ENCODE assay signal across 8 cellular contexts in genomic region chrX:153946910-153947769, GRCh38. TPM values are rescaled to one million over a fixed set of nuclear protein-coding genes. Genes with fewer than 3 reads are reported as not detected.
DNase-seq lines count a peak whose midpoint lies in the region; ATAC-seq and TF ChIP-seq lines count a peak whose summit lies in the region.

No MANE protein-coding gene starts in this region.

- no peak for TF ChIP-seq POLR2A in breast epithelium (IDR thresholded peaks at IDR 0.05)

- no peaks in the 10 kb centered on the region for H3K9me3 ChIP-seq in breast epithelium

- ATAC-seq in HG03159 (IDR thresholded peaks at IDR 0.05; ENCODE audit: unreplicated experiment), result peak; percentile 64

- DNase-seq in NCI-H1436 (lab: John Stamatoyannopoulos, UW) (peak; percentile 90), NCI-H1436 treated with DMSO at 0.1 percent for 48 hours (lab: John Stamatoyannopoulos, UW) (no peak), NCI-H2196 (lab: John Stamatoyannopoulos, UW; ENCODE audit: unreplicated experiment) (peak; percentile 67), breast epithelium (ENCODE audit: low spot score in 2 of 2) (peak in 1 of 2 donors; percentile 59), iris pigment epithelial cell (ENCODE audit: low read depth) (peak; percentile 75)
- peak; percentile 82 for DNase-seq in stimulated activated CD4-positive, alpha-beta T cell treated with anti-CD3 and anti-CD28 coated beads, Interleukin-1b, Interleukin-23, amount 100 ng/mL, for 48 hours

- peaks cover 0 to 32% of the 10 kb centered on the region in 2 donors for H3K27me3 ChIP-seq in breast epithelium

- intact Hi-C loops in breast epithelium (cut with DNase I; ENCODE audit: low total_unique reads), result no loop called here

- H3K27ac ChIP-seq in VCaP, result no peak overlapping the region
- H3K27ac ChIP-seq in breast epithelium, result no peak overlapping the region

- no peaks in the 10 kb centered on the region for H3K4me1 ChIP-seq in breast epithelium

- no peak overlapping the region for H3K4me3 ChIP-seq in breast epithelium

- TF ChIP-seq CTCF in VCaP (conservative IDR thresholded peaks at IDR 0.05) (peak; percentile 93), breast epithelium (IDR thresholded peaks at IDR 0.05) (peak; percentile 47 to 70 (median 52))

- H3K36me3 ChIP-seq in breast epithelium, result no peaks in the 10 kb centered on the region

RNA-seq across cellular contexts. Expression of gene RENBP, which starts 2.7 kb away (rescaled TPM):
- total RNA-seq in breast epithelium, result 10 to 100 TPM in 1 of 3 donors, 1 to 10 TPM in 2; 6.6 to 50.7 (median 6.9) TPM

RNA-seq across cellular contexts. Expression of gene NAA10, which starts 12.3 kb away (rescaled TPM):
- 10 to 100 TPM; 57.7 to 81.0 (median 79.2) TPM for total RNA-seq in breast epithelium

RNA-seq across cellular contexts. Expression of gene ARHGAP4, which starts 21.1 kb away (rescaled TPM):
- 10 to 100 TPM; 18.4 to 21.5 (median 19.8) TPM for total RNA-seq in breast epithelium

RNA-seq across cellular contexts. Expression of gene HCFC1, which starts 24.5 kb away (rescaled TPM):
- total RNA-seq in breast epithelium, result 10 to 100 TPM; 20.2 to 23.0 (median 22.6) TPM

RNA-seq across cellular contexts. Expression of gene TMEM187, which starts 25.4 kb away (rescaled TPM):
- total RNA-seq in breast epithelium, result 10 to 100 TPM in 1 of 3 donors, 1 to 10 TPM in 2; 7.6 to 10.9 (median 8.2) TPM
